Comparison of ENCODE assay signal across 11 cellular contexts in the genomic region with DNA sequence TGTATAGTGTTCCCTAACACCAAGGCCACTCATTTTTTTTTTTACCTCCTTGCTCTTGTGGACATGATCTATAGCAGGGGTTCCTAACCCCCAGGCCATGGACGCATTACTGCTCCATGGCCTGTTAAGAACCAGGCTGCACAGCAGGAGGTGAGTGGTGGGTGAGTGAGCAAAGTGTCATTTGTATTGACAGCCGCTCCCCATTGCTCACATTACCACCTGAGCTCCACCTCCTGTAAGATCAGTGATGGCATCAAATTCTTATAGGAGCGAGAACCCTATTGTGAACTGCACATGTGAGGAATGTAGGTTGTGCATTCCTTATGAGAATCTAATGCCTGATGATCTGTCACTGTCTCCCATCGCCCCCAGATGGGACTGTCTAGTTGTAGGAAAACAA.
"Had no signal": no experiment of that assay in that cellular context is flagged by ENCODE, and none has a peak within 500 bp of the region (broad histone marks: within the 10 kb centered on the region; RNA-seq: fewer than 3 reads in every experiment).

No MANE protein-coding gene starts in this region.

- DNase-seq: activated CD4-positive, alpha-beta T cell treated with anti-CD3 and anti-CD28 coated beads for 48 hours; activated CD8-positive, alpha-beta memory T cell treated with anti-CD3 and anti-CD28 coated beads for 24 hours; effector memory CD8-positive, alpha-beta T cell; erythroblast; mesenchymal stem cell; occipital lobe; stimulated activated CD4-positive, alpha-beta T cell treated with anti-CD3 and anti-CD28 coated beads, Interleukin-2, amount 100 ng/mL, for 48 hours; stimulated activated naive CD8-positive, alpha-beta T cell treated with anti-CD3 and anti-CD28 coated beads, Interleukin-15, Interleukin-2, amounts not matched to agents 100 U/mL and 50 U/mL, for 24 hours had no signal

- H3K27ac Mint-ChIP-seq: activated naive CD4-positive, alpha-beta T cell treated with anti-CD3 and anti-CD28 coated beads, Interleukin-2, amount 50 U/mL, for 24 hours; effector memory CD8-positive, alpha-beta T cell; nephron; WTC11 had no signal

- H3K9me3 Mint-ChIP-seq: activated naive CD4-positive, alpha-beta T cell treated with anti-CD3 and anti-CD28 coated beads, Interleukin-2, amount 50 U/mL, for 24 hours; effector memory CD8-positive, alpha-beta T cell had no signal

- H3K4me3 Mint-ChIP-seq: activated naive CD4-positive, alpha-beta T cell treated with anti-CD3 and anti-CD28 coated beads, Interleukin-2, amount 50 U/mL, for 24 hours; effector memory CD8-positive, alpha-beta T cell; nephron; WTC11 had no signal

- H3K36me3 Mint-ChIP-seq: activated naive CD4-positive, alpha-beta T cell treated with anti-CD3 and anti-CD28 coated beads, Interleukin-2, amount 50 U/mL, for 24 hours had no signal

- H3K4me1 Mint-ChIP-seq: activated naive CD4-positive, alpha-beta T cell treated with anti-CD3 and anti-CD28 coated beads, Interleukin-2, amount 50 U/mL, for 24 hours had no signal
